ENCODE assay signal across 26 cellular contexts in genomic region chrX:50514811-50515210, GRCh38. TPM values are rescaled to one million over a fixed set of nuclear protein-coding genes. Genes with fewer than 3 reads are reported as not detected.
DNase-seq lines count a peak whose midpoint lies in the region; ATAC-seq and TF ChIP-seq lines count a peak whose summit lies in the region.
"Had no signal": no experiment of that assay in that cellular context is flagged by ENCODE, and none has a peak within 500 bp of the region (broad histone marks: within the 10 kb centered on the region; RNA-seq: fewer than 3 reads in every experiment).

No MANE protein-coding gene starts in this region.

- no peak overlapping the region for H3K4me3 Mint-ChIP-seq in chondrocyte (ENCODE audit: unreplicated experiment)
- H3K4me3 Mint-ChIP-seq: B cell; CD14-positive monocyte; CD4-positive, alpha-beta memory T cell; CD4-positive, alpha-beta T cell; CD4-positive, CD25-positive, alpha-beta regulatory T cell; CD8-positive, alpha-beta memory T cell; CD8-positive, alpha-beta T cell had no signal

- peak; percentile 81 for DNase-seq in chondrocyte (ENCODE audit: low spot score)
- DNase-seq: 8988T; ACHN; AML-193; BE2C; C1 segment of cervical spinal cord; Caco-2; Calu3; CD4-positive, alpha-beta memory T cell; CD4-positive, alpha-beta T cell; CD4-positive, CD25-positive, alpha-beta regulatory T cell; CD8-positive, alpha-beta memory T cell; CD8-positive, alpha-beta T cell; COR-L47; DMS 273 treated with DMSO at 0.1 percent for 48 hours; DMS153; DMS53; DMS79; DMS79 treated with DMSO at 0.1 percent for 48 hours; DND-41; EL had no signal

- no peak overlapping the region for H3K27ac Mint-ChIP-seq in chondrocyte (ENCODE audit: unreplicated experiment)
- H3K27ac Mint-ChIP-seq: B cell; CD14-positive monocyte; CD4-positive, alpha-beta memory T cell; CD4-positive, alpha-beta T cell; CD4-positive, CD25-positive, alpha-beta regulatory T cell; CD8-positive, alpha-beta memory T cell; CD8-positive, alpha-beta T cell had no signal

- no peak for ATAC-seq in GM19397 (IDR thresholded peaks at IDR 0.05; ENCODE audit: unreplicated experiment)
- ATAC-seq: A549; CD8-positive, alpha-beta T cell had no signal

- H3K4me1 Mint-ChIP-seq in chondrocyte (ENCODE audit: low read depth), result no peaks in the 10 kb centered on the region
- H3K4me1 Mint-ChIP-seq: B cell; CD14-positive monocyte; CD4-positive, alpha-beta memory T cell; CD4-positive, CD25-positive, alpha-beta regulatory T cell; CD8-positive, alpha-beta memory T cell had no signal

- H3K36me3 Mint-ChIP-seq in chondrocyte (ENCODE audit: low read depth), result peaks cover 2% of the 10 kb centered on the region
- H3K36me3 Mint-ChIP-seq: CD14-positive monocyte; CD4-positive, alpha-beta memory T cell; CD4-positive, CD25-positive, alpha-beta regulatory T cell; CD8-positive, alpha-beta memory T cell; CD8-positive, alpha-beta T cell had no signal

- no peak for TF ChIP-seq CTCF in chondrocyte (IDR thresholded peaks at IDR 0.05)

- H3K9me3 Mint-ChIP-seq in chondrocyte (ENCODE audit: low read depth), result peaks cover 11% of the 10 kb centered on the region
- H3K9me3 Mint-ChIP-seq: CD4-positive, alpha-beta T cell; CD8-positive, alpha-beta memory T cell; CD8-positive, alpha-beta T cell had no signal

- peaks cover 2% of the 10 kb centered on the region for H3K27me3 Mint-ChIP-seq in chondrocyte (ENCODE audit: low read depth)

RNA-seq across cellular contexts. Expression of gene DGKK, which starts 44.2 kb away (rescaled TPM):
- total RNA-seq in chondrocyte, result not detected in 3 replicates
- total RNA-seq: A172; B cell; Calu3; CD4-positive, alpha-beta memory T cell; CD4-positive, alpha-beta T cell; CD4-positive, CD25-positive, alpha-beta regulatory T cell; CD8-positive, alpha-beta memory T cell; CD8-positive, alpha-beta T cell had no signal
